1 cellular context compared by ENCODE assay signal in the genomic region with DNA sequence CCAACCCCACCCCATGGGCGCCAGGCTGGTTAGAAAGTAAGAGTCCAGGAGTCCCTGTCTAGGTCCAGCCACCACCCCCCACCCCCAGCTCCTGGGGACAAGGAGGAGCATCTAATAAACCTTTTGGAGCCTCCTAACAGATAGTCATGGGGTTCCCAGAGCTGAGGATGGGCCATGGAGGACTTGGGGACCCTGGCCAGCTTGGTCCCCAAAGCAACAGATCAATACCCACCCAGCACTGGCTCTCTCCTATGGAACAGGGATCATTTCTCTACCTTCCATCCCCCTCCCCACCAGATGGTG.
TF ChIP-seq lines count a peak whose summit lies in the region.

No MANE protein-coding gene starts in this region.

TF ChIP-seq in GM12878, 131 proteins besides CTCF, POLR2A, EP300 and RAD21:
- no peak for TF ChIP-seq NFYA (IDR thresholded peaks at IDR 0.05; ENCODE audit: borderline replicate concordance, low read depth, low read length)
- TF ChIP-seq USF1 (IDR thresholded peaks at IDR 0.05; ENCODE audit: borderline replicate concordance, extremely low read length, insufficient read depth, low read depth, low read length), result no peak
- no peak for TF ChIP-seq IKZF2 (IDR thresholded peaks at IDR 0.05)
- TF ChIP-seq NR2C2 (IDR thresholded peaks at IDR 0.05; ENCODE audit: borderline replicate concordance, control insufficient read depth, insufficient read length, low read depth), result no peak
- no peak for TF ChIP-seq RBBP5 (conservative IDR thresholded peaks at IDR 0.05)
- no peak for TF ChIP-seq GATAD2B (conservative IDR thresholded peaks at IDR 0.05; ENCODE audit: low read depth)
- TF ChIP-seq PML (IDR thresholded peaks at IDR 0.05; ENCODE audit: low read length), result no peak
- no peak for TF ChIP-seq EGR1 (IDR thresholded peaks at IDR 0.05; ENCODE audit: borderline replicate concordance in 1 of 2, low read depth in 2 of 2, low read length in 2 of 2)
- TF ChIP-seq ATF7 (IDR thresholded peaks at IDR 0.05; ENCODE audit: low read depth), result no peak
